In the genomic region with DNA sequence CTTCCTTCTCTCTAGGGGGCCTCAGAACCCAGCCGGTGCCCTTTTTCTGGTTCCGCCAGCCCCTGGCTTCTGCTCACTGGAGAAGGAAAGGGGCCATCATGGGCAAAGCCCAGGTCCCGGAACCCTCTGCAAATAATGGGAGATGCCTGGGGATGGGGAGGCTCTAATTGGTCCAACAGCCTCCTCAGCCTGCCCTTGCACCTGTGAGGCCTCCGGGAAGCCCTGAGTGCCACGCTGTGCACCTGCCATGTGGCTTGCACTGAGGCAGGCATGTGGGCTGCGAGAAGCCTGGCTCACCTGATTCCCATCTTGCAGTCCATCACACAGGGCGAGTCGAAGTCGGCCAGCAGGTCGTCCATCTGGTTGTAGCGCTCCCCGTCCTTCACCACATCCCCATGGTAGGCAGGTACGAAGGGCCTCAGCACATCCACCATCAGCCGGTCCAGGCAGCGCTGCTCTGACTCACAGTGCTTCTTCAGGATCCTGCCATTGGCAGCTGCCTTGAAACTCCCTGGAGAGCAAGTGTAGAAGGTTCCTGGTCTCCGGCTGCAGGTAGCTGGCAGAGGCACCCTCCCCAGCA, we compare ENCODE assay signal across 15 cellular contexts.
DNase-seq lines count a peak whose midpoint lies in the region; ATAC-seq and TF ChIP-seq lines count a peak whose summit lies in the region.
"Had no signal": no experiment of that assay in that cellular context is flagged by ENCODE, and none has a peak within 500 bp of the region (broad histone marks: within the 10 kb centered on the region; RNA-seq: fewer than 3 reads in every experiment).

No MANE protein-coding gene starts in this region.

- no peaks in the 10 kb centered on the region for H3K27me3 Mint-ChIP-seq in stimulated activated naive CD8-positive, alpha-beta T cell treated with anti-CD3 and anti-CD28 coated beads, Interleukin-15, Interleukin-2, amounts not matched to agents 100 ng/mL and 50 ng/mL, for 24 hours
- H3K27me3 Mint-ChIP-seq in chondrocyte (ENCODE audit: low read depth): no peaks in the 10 kb centered on the region
- H3K27me3 Mint-ChIP-seq in naive thymus-derived CD4-positive, alpha-beta T cell: no peaks in the 10 kb centered on the region

- H3K4me3 ChIP-seq in naive thymus-derived CD4-positive, alpha-beta T cell (ENCODE audit: low read length): no peak overlapping the region
- no peak overlapping the region for H3K4me3 ChIP-seq in HAP-1

- peaks cover 63% of the 10 kb centered on the region for H3K4me1 Mint-ChIP-seq in stimulated activated naive CD8-positive, alpha-beta T cell treated with anti-CD3 and anti-CD28 coated beads, Interleukin-15, Interleukin-2, amounts not matched to agents 100 ng/mL and 50 ng/mL, for 24 hours (ENCODE audit: low read depth)
- H3K4me1 Mint-ChIP-seq in chondrocyte (ENCODE audit: low read depth): peaks cover 15% of the 10 kb centered on the region
- H3K4me1 Mint-ChIP-seq in naive thymus-derived CD4-positive, alpha-beta T cell: peaks cover 0 to 93% (median 60%) of the 10 kb centered on the region in 7 donors

- in situ Hi-C loops in HAP-1 (cut with MboI; ENCODE audit: low sequenced_read_pairs): no loop called here

- no peaks in the 10 kb centered on the region for H3K9me3 ChIP-seq in naive thymus-derived CD4-positive, alpha-beta T cell (ENCODE audit: control insufficient read depth in 2 of 3, low read length in 3 of 3)
- no peaks in the 10 kb centered on the region for H3K9me3 ChIP-seq in HAP-1
- H3K9me3 ChIP-seq: neutrophil had no signal

- TF ChIP-seq CTCF in chondrocyte (IDR thresholded peaks at IDR 0.05): no peak

- peaks cover 13 to 73% (median 21%) of the 10 kb centered on the region in 3 experiments for H3K36me3 ChIP-seq in naive thymus-derived CD4-positive, alpha-beta T cell (ENCODE audit: control insufficient read depth in 2 of 3, insufficient read depth in 3 of 3, low read length in 3 of 3)
- no peaks in the 10 kb centered on the region; the same call in 1 of the 2 replicates for H3K36me3 ChIP-seq in HAP-1 (replicated peaks)

- no peak for DNase-seq in stimulated activated naive CD8-positive, alpha-beta T cell treated with anti-CD3 and anti-CD28 coated beads, Interleukin-15, Interleukin-2, amounts not matched to agents 100 U/mL and 50 U/mL, for 24 hours
- peak; percentile 81 for DNase-seq in chondrocyte (ENCODE audit: low spot score)
- DNase-seq in naive thymus-derived CD4-positive, alpha-beta T cell: no peak
- no peak for DNase-seq in CD1c-positive myeloid dendritic cell (ENCODE audit: extremely low spot score)
- no peak for DNase-seq in HAP-1 (ENCODE audit: low spot score in 2 of 2)
- DNase-seq: activated gamma-delta T cell treated with Interleukin-2 at 50 U/mL for 16 hours; cortex of kidney; mammary epithelial cell; MM.1S; NCI-H187; NCI-H446; NK-92 treated with Interleukin-12 subunit alpha and Interleukin-12 subunit beta, amount 100 ng/mL, for 24 hours had no signal

- peaks cover 44 to 72% of the 10 kb centered on the region in 2 donors for H3K4me1 ChIP-seq in naive thymus-derived CD4-positive, alpha-beta T cell (ENCODE audit: control insufficient read depth in 2 of 2, insufficient read depth in 2 of 2, low read length in 2 of 2)
- H3K4me1 ChIP-seq in HAP-1: no peaks in the 10 kb centered on the region

- CTCF ChIA-PET in naive thymus-derived CD4-positive, alpha-beta T cell (lab: Charles Lee): interaction anchor here (0.6 to 5.6 kb wide), 4 partner anchors 14 to 182 kb away, joined by 4 to 28 read pairs (median 4); no protein-coding TSS in a partner anchor

- peak overlapping the region; percentile 69 for H3K27ac ChIP-seq in naive thymus-derived CD4-positive, alpha-beta T cell (ENCODE audit: low read depth, low read length)
- H3K27ac ChIP-seq: neutrophil had no signal

- H3K9me3 Mint-ChIP-seq in stimulated activated naive CD8-positive, alpha-beta T cell treated with anti-CD3 and anti-CD28 coated beads, Interleukin-15, Interleukin-2, amounts not matched to agents 100 ng/mL and 50 ng/mL, for 24 hours: no peaks in the 10 kb centered on the region
- no peaks in the 10 kb centered on the region for H3K9me3 Mint-ChIP-seq in chondrocyte (ENCODE audit: low read depth)
- peaks cover 0 to 2% (median 0%) of the 10 kb centered on the region in 11 donors for H3K9me3 Mint-ChIP-seq in naive thymus-derived CD4-positive, alpha-beta T cell

- H3K36me3 Mint-ChIP-seq in stimulated activated naive CD8-positive, alpha-beta T cell treated with anti-CD3 and anti-CD28 coated beads, Interleukin-15, Interleukin-2, amounts not matched to agents 100 ng/mL and 50 ng/mL, for 24 hours (ENCODE audit: low read depth): peaks cover 43% of the 10 kb centered on the region
- peaks cover 11% of the 10 kb centered on the region for H3K36me3 Mint-ChIP-seq in chondrocyte (ENCODE audit: low read depth)
- peaks cover 9 to 37% (median 16%) of the 10 kb centered on the region in 5 donors for H3K36me3 Mint-ChIP-seq in naive thymus-derived CD4-positive, alpha-beta T cell

- intact Hi-C loops in naive thymus-derived CD4-positive, alpha-beta T cell (cut with micrococcal nuclease): no loop called here

- POLR2A ChIA-PET in naive thymus-derived CD4-positive, alpha-beta T cell (lab: Charles Lee): interaction anchor here (0.7 to 1.3 kb wide), 2 partner anchors 47 to 76 kb away, joined by 3 to 5 read pairs; no protein-coding TSS in a partner anchor

- H3K27ac Mint-ChIP-seq in stimulated activated naive CD8-positive, alpha-beta T cell treated with anti-CD3 and anti-CD28 coated beads, Interleukin-15, Interleukin-2, amounts not matched to agents 100 ng/mL and 50 ng/mL, for 24 hours: peak overlapping the region; percentile 41
- H3K27ac Mint-ChIP-seq in chondrocyte (ENCODE audit: unreplicated experiment): no peak overlapping the region
- H3K27ac Mint-ChIP-seq in naive thymus-derived CD4-positive, alpha-beta T cell: peak overlapping the region; percentile 49 to 97 (median 93)

- H3K4me3 Mint-ChIP-seq in stimulated activated naive CD8-positive, alpha-beta T cell treated with anti-CD3 and anti-CD28 coated beads, Interleukin-15, Interleukin-2, amounts not matched to agents 100 ng/mL and 50 ng/mL, for 24 hours: no peak overlapping the region
- no peak overlapping the region for H3K4me3 Mint-ChIP-seq in chondrocyte (ENCODE audit: unreplicated experiment)
- peak overlapping the region in 6 of 10 donors; percentile 6 to 87 (median 57) for H3K4me3 Mint-ChIP-seq in naive thymus-derived CD4-positive, alpha-beta T cell

- no peaks in the 10 kb centered on the region for H3K27me3 ChIP-seq in naive thymus-derived CD4-positive, alpha-beta T cell (ENCODE audit: control insufficient read depth in 2 of 2, insufficient read depth in 2 of 2, low read length in 2 of 2)
- H3K27me3 ChIP-seq in HAP-1 (ENCODE audit: low read depth): no peaks in the 10 kb centered on the region
- H3K27me3 ChIP-seq: neutrophil had no signal

- no peak for ATAC-seq in stimulated activated naive CD8-positive, alpha-beta T cell treated with anti-CD3 and anti-CD28 coated beads, Interleukin-15, Interleukin-2, amounts not matched to agents 100 U/mL and 50 U/mL, for 24 hours
- no peak for ATAC-seq in naive thymus-derived CD4-positive, alpha-beta T cell
- ATAC-seq in GM19328 (IDR thresholded peaks at IDR 0.05; ENCODE audit: unreplicated experiment): no peak

Comparison
In these comparisons a context has a peak if more than half of its experiments do, and no peak if none do; other contexts are left out.
1. H3K4me3 Mint-ChIP-seq: peak in naive thymus-derived CD4-positive, alpha-beta T cell (6 of 10); none in stimulated activated naive CD8-positive, alpha-beta T cell treated with anti-CD3 and anti-CD28 coated beads, Interleukin-15, Interleukin-2, amounts not matched to agents 100 ng/mL and 50 ng/mL, for 24 hours (single experiment) and chondrocyte (single experiment).